ENCODE assay signal across 21 cellular contexts in genomic region chr9:134627417-134628353, GRCh38. TPM values are rescaled to one million over a fixed set of nuclear protein-coding genes. Genes with fewer than 3 reads are reported as not detected.
DNase-seq lines count a peak whose midpoint lies in the region; ATAC-seq, FAIRE-seq and TF ChIP-seq lines count a peak whose summit lies in the region.
"Had no signal": no experiment of that assay in that cellular context is flagged by ENCODE, and none has a peak within 500 bp of the region (broad histone marks: within the 10 kb centered on the region; RNA-seq: fewer than 3 reads in every experiment).

No MANE protein-coding gene starts in this region.

- H3K27ac ChIP-seq in A549 (peak overlapping the region; percentile 87 to 88; a peak in 5 of 6 replicates), trophoblast cell (ENCODE audit: low read depth, low read length) (no peak overlapping the region), esophagus squamous epithelium (no peak overlapping the region)
- H3K27ac ChIP-seq: heart left ventricle had no signal

- H3K9me3 ChIP-seq in A549: no peaks in the 10 kb centered on the region
- H3K9me3 ChIP-seq in trophoblast cell (ENCODE audit: insufficient read depth, low read depth, low read length): no peaks in the 10 kb centered on the region
- H3K9me3 ChIP-seq in esophagus squamous epithelium: no peaks in the 10 kb centered on the region
- H3K9me3 ChIP-seq: HAP-1, heart left ventricle had no signal

- H3K27me3 Mint-ChIP-seq in CD14-positive monocyte (ENCODE audit: low read depth in 3 of 3): peaks cover 3 to 6% (median 4%) of the 10 kb centered on the region in 3 donors
- no peaks in the 10 kb centered on the region for H3K27me3 Mint-ChIP-seq in chondrocyte (ENCODE audit: low read depth)
- H3K27me3 Mint-ChIP-seq: activated CD8-positive, alpha-beta memory T cell treated with anti-CD3 and anti-CD28 coated beads, Interleukin-2, amount 10 ng/mL, durations not matched to agents 7 days and 5 days; stimulated activated naive CD8-positive, alpha-beta T cell treated with anti-CD3 and anti-CD28 coated beads, Interleukin-15, Interleukin-2, amounts not matched to agents 100 ng/mL and 50 ng/mL, for 24 hours had no signal

- H3K4me3 ChIP-seq in A549 (no peak overlapping the region), trophoblast cell (ENCODE audit: low read depth, low read length) (no peak overlapping the region), esophagus squamous epithelium (no peak overlapping the region)
- H3K4me3 ChIP-seq: HAP-1, heart left ventricle had no signal

- peak overlapping the region; percentile 44 for H2BK120ac ChIP-seq in trophoblast cell (ENCODE audit: insufficient read depth, low read length, poor library complexity)

- H3K27ac Mint-ChIP-seq in CD14-positive monocyte (no peak overlapping the region), chondrocyte (ENCODE audit: unreplicated experiment) (peak overlapping the region; percentile 32)
- H3K27ac Mint-ChIP-seq: activated CD8-positive, alpha-beta memory T cell treated with anti-CD3 and anti-CD28 coated beads, Interleukin-2, amount 10 ng/mL, durations not matched to agents 7 days and 5 days; B cell; stimulated activated naive CD8-positive, alpha-beta T cell treated with anti-CD3 and anti-CD28 coated beads, Interleukin-15, Interleukin-2, amounts not matched to agents 100 ng/mL and 50 ng/mL, for 24 hours; T-helper 2 cell treated with Interferon-gamma antibody and Interleukin-4, amounts not matched to agents 5 μg/mL and 100 μg/mL, for 36 hours had no signal

- H2AFZ ChIP-seq in trophoblast cell (ENCODE audit: insufficient read depth, low read length, poor library complexity): no peak overlapping the region

- H3K23ac ChIP-seq in trophoblast cell (ENCODE audit: low read length): no peak overlapping the region

- H3K4me1 ChIP-seq in A549: peaks cover 32% of the 10 kb centered on the region
- peaks cover 41 to 47% of the 10 kb centered on the region in 2 experiments for H3K4me1 ChIP-seq in trophoblast cell (ENCODE audit: control insufficient read depth in 1 of 2, insufficient read depth in 2 of 2, low read length in 2 of 2)
- H3K4me1 ChIP-seq in esophagus squamous epithelium: no peaks in the 10 kb centered on the region
- H3K4me1 ChIP-seq: HAP-1, heart left ventricle had no signal

- H3K36me3 ChIP-seq in trophoblast cell (ENCODE audit: control insufficient read depth in 1 of 2, insufficient read depth in 2 of 2, low read length in 2 of 2): no peaks in the 10 kb centered on the region
- H3K36me3 ChIP-seq in esophagus squamous epithelium: no peaks in the 10 kb centered on the region
- H3K36me3 ChIP-seq: HAP-1, heart left ventricle had no signal

- TF ChIP-seq EP300 in A549 (IDR thresholded peaks at IDR 0.05): no peak

- DNase-seq in A549 (ENCODE audit: low read depth in 1 of 2, low spot score in 1 of 2) (no peak), CD14-positive monocyte (ENCODE audit: low spot score) (peak; percentile 27), chondrocyte (ENCODE audit: low spot score) (peak; percentile 79), trophoblast cell (no peak), DMS114 treated with DMSO at 0.1 percent for 48 hours (lab: John Stamatoyannopoulos, UW; ENCODE audit: unreplicated experiment) (no peak), esophagus squamous epithelium (lab: John Stamatoyannopoulos, UW) (no peak)
- no peak for DNase-seq in activated CD4-positive, alpha-beta T cell treated with anti-CD3 and anti-CD28 coated beads, Interleukin-2, amount 50 U/mL, for 48 hours
- DNase-seq: activated CD4-positive, alpha-beta T cell treated with anti-CD3 and anti-CD28 coated beads for 1 hour; activated CD8-positive, alpha-beta memory T cell treated with anti-CD3 and anti-CD28 coated beads, Interleukin-2, amount 10 ng/mL, durations not matched to agents 7 days and 5 days; KG1; NCI-H1048; NCI-H2081; NCI-H510A; SIG-M5 had no signal

- peaks cover 35% of the 10 kb centered on the region for H3K79me1 ChIP-seq in trophoblast cell (ENCODE audit: low read length)

- no peak overlapping the region for H4K8ac ChIP-seq in trophoblast cell (ENCODE audit: low read depth, low read length)

- CTCF ChIA-PET in A549 (lab: Yijun Ruan, JAX): interaction anchor here (1.0 to 2.6 kb wide), 3 partner anchors 33 to 184 kb away, joined by 3 to 13 read pairs (median 9); no protein-coding TSS in a partner anchor

- H3K14ac ChIP-seq in trophoblast cell (ENCODE audit: low read length): peak overlapping the region; percentile 30

- intact Hi-C loops in CD14-positive monocyte (cut with micrococcal nuclease) (no loop called here), esophagus squamous epithelium (cut with DNase I) (no loop called here)

- H2BK12ac ChIP-seq in trophoblast cell (ENCODE audit: low read length): peak overlapping the region; percentile 85

- ATAC-seq in A549: no peak
- ATAC-seq: activated CD8-positive, alpha-beta memory T cell treated with anti-CD3 and anti-CD28 coated beads, Interleukin-2, amount 10 ng/mL, durations not matched to agents 7 days and 5 days; heart left ventricle had no signal

- no peak overlapping the region for H4K12ac ChIP-seq in trophoblast cell (ENCODE audit: low read depth, low read length)

- POLR2A ChIA-PET in A549 (lab: Yijun Ruan, JAX): no interaction called here

- H2AK5ac ChIP-seq in trophoblast cell (ENCODE audit: low read length): peak overlapping the region; percentile 80

- H3K36me3 Mint-ChIP-seq in CD14-positive monocyte (no peaks in the 10 kb centered on the region), chondrocyte (ENCODE audit: low read depth) (no peaks in the 10 kb centered on the region)
- H3K36me3 Mint-ChIP-seq: activated CD8-positive, alpha-beta memory T cell treated with anti-CD3 and anti-CD28 coated beads, Interleukin-2, amount 10 ng/mL, durations not matched to agents 7 days and 5 days had no signal

- H3K9ac ChIP-seq in trophoblast cell (ENCODE audit: low read length): no peak overlapping the region

- H3K4me1 Mint-ChIP-seq in CD14-positive monocyte (no peaks in the 10 kb centered on the region), chondrocyte (ENCODE audit: low read depth) (peaks cover 77% of the 10 kb centered on the region)
- H3K4me1 Mint-ChIP-seq: activated CD8-positive, alpha-beta memory T cell treated with anti-CD3 and anti-CD28 coated beads, Interleukin-2, amount 10 ng/mL, durations not matched to agents 7 days and 5 days; B cell had no signal

- H3K18ac ChIP-seq in trophoblast cell (ENCODE audit: low read length): peak overlapping the region; percentile 1

- 88% methylated on average over 39 of the region's 39 CpGs for WGBS in A549 (ENCODE audit: missing lambda C conversion rate)
- no CpG with 5 or more reads among the region's 39 CpGs for WGBS in trophoblast cell (ENCODE audit: extremely low coverage, insufficient coverage, insufficient read length)
- 59 to 60% methylated on average over 18 to 19 of the region's 39 CpGs for WGBS in esophagus squamous epithelium, 2 donors

- no peak overlapping the region for H3K4ac ChIP-seq in trophoblast cell (ENCODE audit: low read depth, low read length)

- no peak for TF ChIP-seq RAD21 in A549 (conservative IDR thresholded peaks at IDR 0.05 in 1 of 2, IDR thresholded peaks at IDR 0.05 in 1 of 2)

- TF ChIP-seq CTCF in A549 (IDR thresholded peaks at IDR 0.05): no peak
- TF ChIP-seq CTCF in CD14-positive monocyte (IDR thresholded peaks at IDR 0.05): no peak
- TF ChIP-seq CTCF in chondrocyte (IDR thresholded peaks at IDR 0.05): no peak
- TF ChIP-seq CTCF in esophagus squamous epithelium (IDR thresholded peaks at IDR 0.05): no peak

- H3K27me3 ChIP-seq in trophoblast cell (ENCODE audit: insufficient read depth, low read length) (no peaks in the 10 kb centered on the region), esophagus squamous epithelium (peaks cover 0 to 47% (median 0%) of the 10 kb centered on the region in 4 donors)

- H3K79me2 ChIP-seq in trophoblast cell (ENCODE audit: control insufficient read depth, insufficient read depth, low read length, poor library complexity): no peaks in the 10 kb centered on the region

- H3K4me3 Mint-ChIP-seq in CD14-positive monocyte (no peak overlapping the region), chondrocyte (ENCODE audit: unreplicated experiment) (no peak overlapping the region)
- H3K4me3 Mint-ChIP-seq: activated CD8-positive, alpha-beta memory T cell treated with anti-CD3 and anti-CD28 coated beads, Interleukin-2, amount 10 ng/mL, durations not matched to agents 7 days and 5 days; B cell; stimulated activated naive CD8-positive, alpha-beta T cell treated with anti-CD3 and anti-CD28 coated beads, Interleukin-15, Interleukin-2, amounts not matched to agents 100 ng/mL and 50 ng/mL, for 24 hours; T-helper 2 cell treated with Interferon-gamma antibody and Interleukin-4, amounts not matched to agents 5 μg/mL and 100 μg/mL, for 36 hours had no signal

- H2BK5ac ChIP-seq in trophoblast cell (ENCODE audit: low read depth, low read length, poor library complexity): no peak overlapping the region

- H3K9me3 Mint-ChIP-seq in CD14-positive monocyte: no peaks in the 10 kb centered on the region
- H3K9me3 Mint-ChIP-seq in chondrocyte (ENCODE audit: low read depth): no peaks in the 10 kb centered on the region
- H3K9me3 Mint-ChIP-seq: stimulated activated naive CD8-positive, alpha-beta T cell treated with anti-CD3 and anti-CD28 coated beads, Interleukin-15, Interleukin-2, amounts not matched to agents 100 ng/mL and 50 ng/mL, for 24 hours; T-helper 2 cell treated with Interferon-gamma antibody and Interleukin-4, amounts not matched to agents 5 μg/mL and 100 μg/mL, for 36 hours had no signal

- no peak overlapping the region for H3K4me2 ChIP-seq in A549
- no peak overlapping the region for H3K4me2 ChIP-seq in trophoblast cell (ENCODE audit: low read length)

- H4K91ac ChIP-seq in trophoblast cell (ENCODE audit: low read depth, low read length): peak overlapping the region; percentile 40

- no peak for FAIRE-seq in A549 (lab: Jason Lieb, UNC)
- FAIRE-seq: G401.6 had no signal

- TF ChIP-seq POLR2A in A549 (IDR thresholded peaks at IDR 0.05; ENCODE audit: low read length) (no peak), esophagus squamous epithelium (IDR thresholded peaks at IDR 0.05) (no peak)

RNA-seq across cellular contexts. Expression of gene COL5A1, which starts 13.9 kb away (rescaled TPM):
- polyA plus RNA-seq in A549 (2011; rRNA removed) (15.2 and 16.1 TPM in 2 replicates), A549 (2017; fragmentation: RNase III; extraction: RNeasy Plus Mini Kit Qiagen cat#74134 plus additional on column Dnase treatment) (50.7 to 72.3 TPM (median 67.5 TPM) in 3 replicates), CD14-positive monocyte (not detected)
- 19.4 and 22.8 TPM in 2 replicates for polyA plus RNA-seq in A549 (2012; cell fraction: cytosol; rRNA removed)
- 109 and 117 TPM in 2 replicates for polyA plus RNA-seq in A549 (2012; cell fraction: nucleus; rRNA removed)
- 18.7 and 27.1 TPM in 2 replicates for polyA minus RNA-seq in A549 (2011; rRNA and poly(A)+ RNA removed)
- total RNA-seq in chondrocyte (2,235 to 2,410 TPM (median 2,315 TPM) in 3 replicates), esophagus squamous epithelium (10 to 100 TPM in 1 of 4 donors, 1 to 10 TPM in 3; 4.0 to 12.8 (median 6.3) TPM)
- polyA plus RNA-seq in trophoblast cell (2013): 431 and 476 TPM in 2 replicates
- total RNA-seq: B cell had no signal
- polyA plus RNA-seq: neural cell had no signal

Comparison
In these comparisons a context has a peak if more than half of its experiments do, and no peak if none do; other contexts are left out.
1. DNase-seq: peak in CD14-positive monocyte (single experiment) and chondrocyte (single experiment); none in A549 (0 of 2), trophoblast cell (0 of 2), DMS114 treated with DMSO at 0.1 percent for 48 hours (single experiment), esophagus squamous epithelium (single experiment) and activated CD4-positive, alpha-beta T cell treated with anti-CD3 and anti-CD28 coated beads, Interleukin-2, amount 50 U/mL, for 48 hours (0 of 2).
2. H3K27ac ChIP-seq: peak in A549 (2 of 2); none in trophoblast cell (single experiment) and esophagus squamous epithelium (0 of 4).
3. RNA of gene COL5A1, which starts 13.9 kb away (total RNA-seq): 2,235 to 2,410 TPM in chondrocyte; 4.0 to 12.8 TPM in esophagus squamous epithelium; every median in the first group is over 100 times any median in the second.